8 cellular contexts compared by ENCODE assay signal in genomic region chr10:4656576-4657194, GRCh38.
DNase-seq lines count a peak whose midpoint lies in the region; ATAC-seq and TF ChIP-seq lines count a peak whose summit lies in the region.

No MANE protein-coding gene starts in this region.

- H3K4me1 ChIP-seq in HAP-1 (peaks cover 9% of the 10 kb centered on the region), psoas muscle (peaks cover 8% of the 10 kb centered on the region)

- H3K9me3 ChIP-seq in CD4-positive, alpha-beta T cell (ENCODE audit: control insufficient read depth, low read length) = no peaks in the 10 kb centered on the region
- H3K9me3 ChIP-seq in HAP-1 (no peaks in the 10 kb centered on the region), psoas muscle (no peaks in the 10 kb centered on the region)

- no peak overlapping the region for H3K4me3 ChIP-seq in HAP-1
- H3K4me3 ChIP-seq in psoas muscle = no peak overlapping the region

- H3K9me3 Mint-ChIP-seq in CD4-positive, alpha-beta T cell = no peaks in the 10 kb centered on the region

- CTCF ChIA-PET in CD4-positive, alpha-beta T cell (lab: Charles Lee) = interaction anchor here (0.7 to 1.7 kb wide), 5 partner anchors 10 to 1462 kb away, joined by 3 to 5 read pairs (median 3); no protein-coding TSS in a partner anchor

- TF ChIP-seq CTCF in CD4-positive, alpha-beta T cell (IDR thresholded peaks at IDR 0.05) = peak; percentile 96
- peak; percentile 93 for TF ChIP-seq CTCF in psoas muscle (IDR thresholded peaks at IDR 0.05)

- no peak overlapping the region for H3K27ac Mint-ChIP-seq in CD4-positive, alpha-beta T cell

- H3K27me3 Mint-ChIP-seq in CD4-positive, alpha-beta T cell = peaks cover 1% of the 10 kb centered on the region

- H3K27ac ChIP-seq in CD4-positive, alpha-beta T cell (ENCODE audit: low read depth, low read length) = no peak overlapping the region
- H3K27ac ChIP-seq in psoas muscle = no peak overlapping the region

- H3K27me3 ChIP-seq in CD4-positive, alpha-beta T cell (ENCODE audit: control insufficient read depth, insufficient read depth, low read length) = no peaks in the 10 kb centered on the region
- H3K27me3 ChIP-seq in HAP-1 (ENCODE audit: low read depth) (no peaks in the 10 kb centered on the region), psoas muscle (ENCODE audit: insufficient read depth in 3 of 3, low read length in 2 of 3) (no peaks in the 10 kb centered on the region)

- WGBS in psoas muscle, 3 donors = 16 to 26% (median 21%) methylated on average over 7 of the region's 7 CpGs

- POLR2A ChIA-PET in CD4-positive, alpha-beta T cell (lab: Charles Lee) = no interaction called here

- DNase-seq in CD4-positive, alpha-beta T cell = peak; percentile 9 to 53 (median 30)
- DNase-seq in HAP-1 (ENCODE audit: low spot score in 2 of 2) (peak; percentile 52 to 63), NCI-H82 treated with DMSO at 0.1 percent for 48 hours (lab: John Stamatoyannopoulos, UW; ENCODE audit: unreplicated experiment) (peak; percentile 5), glomerular visceral epithelial cell (ENCODE audit: extremely low spot score) (peak; percentile 57), psoas muscle (peak; percentile 40 to 63)
- peak; percentile 29 for DNase-seq in activated effector memory CD4-positive, alpha-beta T cell treated with Interleukin-2 at 50 U/mL for 16 hours

- no peak overlapping the region for H3K4me3 Mint-ChIP-seq in CD4-positive, alpha-beta T cell

- H3K4me1 Mint-ChIP-seq in CD4-positive, alpha-beta T cell (ENCODE audit: low read depth) = peaks cover 4% of the 10 kb centered on the region

- intact Hi-C loops in CD4-positive, alpha-beta T cell (cut with DNase I, micrococcal nuclease) = loop anchor here (1.0 to 10.0 kb wide), 5 partner anchors 752 to 1464 kb away; no protein-coding TSS in a partner anchor
- intact Hi-C loops in psoas muscle (cut with DNase I) = loop anchor here (5.0 to 10.0 kb wide), 5 partner anchors 111 to 1459 kb away; no protein-coding TSS in a partner anchor

- in situ Hi-C loops in HAP-1 (cut with MboI; ENCODE audit: low sequenced_read_pairs) = loop anchor here (25.0 kb wide), 1 partner anchor 1444 kb away; no protein-coding TSS in a partner anchor

- ATAC-seq in CD4-positive, alpha-beta T cell (ENCODE audit: poor library complexity) = no peak
- ATAC-seq in psoas muscle (peak; percentile 68 to 76 (median 71)), HG03159 (IDR thresholded peaks at IDR 0.05; ENCODE audit: unreplicated experiment) (no peak), GM18511 (IDR thresholded peaks at IDR 0.05; ENCODE audit: unreplicated experiment) (no peak)

- H3K36me3 ChIP-seq in HAP-1 (replicated peaks) = no peaks in the 10 kb centered on the region
- H3K36me3 ChIP-seq in psoas muscle (ENCODE audit: insufficient read depth in 1 of 2, low read depth in 1 of 2) = no peaks in the 10 kb centered on the region

- H3K36me3 Mint-ChIP-seq in CD4-positive, alpha-beta T cell (ENCODE audit: low read depth) = no peaks in the 10 kb centered on the region

Comparison
In these comparisons a context has a peak if more than half of its experiments do, and no peak if none do; other contexts are left out.
1. ATAC-seq: peak in psoas muscle (4 of 4); none in CD4-positive, alpha-beta T cell (single experiment), HG03159 (single experiment) and GM18511 (single experiment).
2. DNase-seq: peak in every context shown above with its lines; median percentile 58 in HAP-1; 57 in glomerular visceral epithelial cell; 52 in psoas muscle; 30 in CD4-positive, alpha-beta T cell; 29 in activated effector memory CD4-positive, alpha-beta T cell treated with Interleukin-2 at 50 U/mL for 16 hours; 5 in NCI-H82 treated with DMSO at 0.1 percent for 48 hours.